Comparison of ENCODE assay signal across 1 cellular context in genomic region chr12:111330800-111331752, GRCh38.
A peak's percentile ranks its signal among the peaks of the same experiment; 100 is the strongest.
TF ChIP-seq lines count a peak whose summit lies in the region.

No MANE protein-coding gene starts in this region.

TF ChIP-seq in H1, 55 proteins besides CTCF, POLR2A, EP300 and RAD21:
- TF ChIP-seq RFX5 (IDR thresholded peaks at IDR 0.05; ENCODE audit: borderline replicate concordance, low read depth, low read length) (no peak), KDM4A (IDR thresholded peaks at IDR 0.05; ENCODE audit: low read depth, low read length, severe bottlenecking) (no peak), GTF2F1 (IDR thresholded peaks at IDR 0.05; ENCODE audit: borderline replicate concordance, low read depth, low read length) (no peak), SP2 (IDR thresholded peaks at IDR 0.05; ENCODE audit: low read length) (no peak), RNF2 (IDR thresholded peaks at IDR 0.05; ENCODE audit: borderline replicate concordance, low read depth, low read length, missing control alignments, poor library complexity, severe bottlenecking) (no peak), TBP (IDR thresholded peaks at IDR 0.05; ENCODE audit: low read depth, low read length) (no peak), SIN3A (conservative IDR thresholded peaks at IDR 0.05 in 1 of 2, IDR thresholded peaks at IDR 0.05 in 1 of 2; ENCODE audit: low read depth in 1 of 2, low read length in 2 of 2) (peak in 1 of 2 experiments; percentile 50; a peak in 1 of 4 replicates), SRF (IDR thresholded peaks at IDR 0.05; ENCODE audit: low read depth, low read length) (no peak)
